Comparison of ENCODE assay signal across 8 cellular contexts in the genomic region with DNA sequence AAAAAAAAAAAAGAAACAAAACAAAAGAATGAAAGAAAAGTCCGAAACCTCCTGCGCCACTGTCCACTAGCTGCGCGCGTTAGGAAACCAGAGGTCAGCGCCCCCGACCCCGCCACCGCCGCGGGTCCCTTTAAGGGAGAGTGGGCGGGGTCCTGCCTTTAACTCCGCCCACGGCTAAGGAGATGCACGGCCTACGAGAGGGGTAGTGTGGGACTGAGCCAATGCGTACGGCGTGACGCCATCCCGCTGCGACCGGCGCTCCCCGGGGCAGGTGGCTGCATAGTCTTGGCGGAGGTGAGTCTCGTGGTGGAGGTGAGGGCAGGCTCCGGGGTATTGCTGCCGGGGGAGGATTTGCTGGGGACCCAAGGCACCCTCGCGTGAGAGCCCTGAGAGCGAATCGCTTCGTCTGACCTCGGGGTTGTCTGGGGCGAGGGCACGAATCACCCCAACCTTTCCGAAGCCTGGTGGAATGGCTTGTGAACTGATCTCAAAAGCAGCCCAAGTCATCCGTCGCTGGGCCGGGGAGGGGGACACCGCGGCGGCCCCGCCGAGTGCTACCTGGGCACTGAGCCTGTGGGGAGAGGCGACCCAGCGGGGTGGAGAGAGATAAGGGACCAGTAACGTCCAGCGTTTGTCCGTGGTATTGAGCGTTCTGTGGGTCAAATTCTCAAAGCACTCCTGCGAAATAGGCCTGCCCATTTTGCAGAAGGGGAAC. TPM values are rescaled to one million over a fixed set of nuclear protein-coding genes. Genes with fewer than 3 reads are reported as not detected.
A peak's percentile ranks its signal among the peaks of the same experiment; 100 is the strongest.
DNase-seq lines count a peak whose midpoint lies in the region; ATAC-seq and TF ChIP-seq lines count a peak whose summit lies in the region.

A gene (plus strand): TSS at position 241 of the 715 bp plus-strand sequence. CDS start 1,319 bp downstream, outside the sequence.

- no peaks in the 10 kb centered on the region for H3K27me3 ChIP-seq in spleen (replicated peaks in 1 of 7)

- H3K9me3 Mint-ChIP-seq in activated B cell treated with CpG ODN at 0.5 μM for 24 hours, result no peaks in the 10 kb centered on the region
- H3K9me3 Mint-ChIP-seq in immature natural killer cell, result peaks cover 0 to 2% (median 0%) of the 10 kb centered on the region in 6 donors

- CTCF ChIA-PET in activated B cell treated with CpG ODN at 0.5 μM for 24 hours (lab: Charles Lee), result interaction anchor here (1.5 kb wide), 1 partner anchor 12 kb away, joined by 4 read pairs; no protein-coding TSS in a partner anchor

- peaks cover 0 to 4% (median under 1%) of the 10 kb centered on the region in 8 donors for H3K9me3 ChIP-seq in spleen

- H3K36me3 ChIP-seq in spleen, result peaks cover 0 to 39% (median 19%) of the 10 kb centered on the region in 6 donors

- ATAC-seq in GM18909 (IDR thresholded peaks at IDR 0.05; ENCODE audit: poor library complexity, unreplicated experiment), result peak; percentile 100
- ATAC-seq in HG03159 (IDR thresholded peaks at IDR 0.05; ENCODE audit: unreplicated experiment), result peak; percentile 100
- peak; percentile 100 for ATAC-seq in activated B cell treated with CpG ODN at 0.5 μM for 24 hours (ENCODE audit: low read depth)

- H3K4me3 ChIP-seq in cardiac fibroblast (replicated peaks in 1 of 2; ENCODE audit: low read depth in 2 of 2, low read length in 2 of 2), result peak within 1 kb of the TSS; percentile 96
- peak within 1 kb of the TSS; percentile 66 to 92 (median 79) for H3K4me3 ChIP-seq in spleen

- H3K4me3 Mint-ChIP-seq in activated B cell treated with CpG ODN at 0.5 μM for 24 hours (peak within 1 kb of the TSS; percentile 98), immature natural killer cell (peak within 1 kb of the TSS; percentile 95 to 99 (median 98))

- peak in 1 of 3 donors; percentile 77 for TF ChIP-seq POLR2A in spleen (IDR thresholded peaks at IDR 0.05)

- H3K4me1 ChIP-seq in spleen, result peaks cover 7 to 24% (median 17%) of the 10 kb centered on the region in 6 donors

- DNase-seq in AG08396 (ENCODE audit: low spot score) (peak; percentile 97), NCI-H2227 treated with DMSO at 0.1 percent for 48 hours (lab: John Stamatoyannopoulos, UW) (peak; percentile 70), activated B cell treated with CpG ODN at 0.5 μM for 24 hours (peak; percentile 84), cardiac fibroblast (ENCODE audit: low read depth in 2 of 2) (peak; percentile 83 to 84), immature natural killer cell (peak; percentile 88 to 90 (median 88)), spleen (peak; percentile 98)

- H3K27ac Mint-ChIP-seq in activated B cell treated with CpG ODN at 0.5 μM for 24 hours (peak within 1 kb of the TSS; percentile 94), immature natural killer cell (peak within 1 kb of the TSS; percentile 90 to 99 (median 97))

- H3K27me3 Mint-ChIP-seq in activated B cell treated with CpG ODN at 0.5 μM for 24 hours (peaks cover 2% of the 10 kb centered on the region), immature natural killer cell (ENCODE audit: low read depth in 3 of 3) (peaks cover 0 to 4% (median 3%) of the 10 kb centered on the region in 3 donors)

- peak within 1 kb of the TSS; percentile 74 to 88 (median 82) for H3K27ac ChIP-seq in spleen

- intact Hi-C loops in activated B cell treated with CpG ODN at 0.5 μM for 24 hours (cut with micrococcal nuclease), result loop anchor here (1.0 to 5.0 kb wide), 7 partner anchors 13 to 1194 kb away; a partner anchor contains a TSS
- intact Hi-C loops in spleen (cut with DNase I; ENCODE audit: low total_unique reads), result no loop called here

- POLR2A ChIA-PET in activated B cell treated with CpG ODN at 0.5 μM for 24 hours (lab: Charles Lee), result interaction anchor here (0.6 to 1.0 kb wide), 3 partner anchors 13 to 100 kb away, joined by 3 to 5 read pairs (median 3); a partner anchor contains a TSS

- TF ChIP-seq CTCF in activated B cell treated with CpG ODN at 0.5 μM for 24 hours (IDR thresholded peaks at IDR 0.05) (no peak), cardiac fibroblast (IDR thresholded peaks at IDR 0.05; ENCODE audit: low read depth, low read length) (no peak), spleen (IDR thresholded peaks at IDR 0.05 in 8 of 11, conservative IDR thresholded peaks at IDR 0.05 in 3 of 11) (peak in 3 of 11 experiments; percentile 12 to 44 (median 26))

- H3K36me3 Mint-ChIP-seq in activated B cell treated with CpG ODN at 0.5 μM for 24 hours (ENCODE audit: low read depth), result peaks cover 22% of the 10 kb centered on the region
- H3K36me3 Mint-ChIP-seq in immature natural killer cell, result peaks cover 0 to 4% (median 0%) of the 10 kb centered on the region in 3 donors

- H3K4me1 Mint-ChIP-seq in activated B cell treated with CpG ODN at 0.5 μM for 24 hours, result peaks cover 18% of the 10 kb centered on the region
- peaks cover 17 to 26% of the 10 kb centered on the region in 2 donors for H3K4me1 Mint-ChIP-seq in immature natural killer cell

- 0 to 1% (median 1%) methylated on average over 45 to 53 of the region's 53 CpGs for WGBS in spleen, 5 donors

RNA-seq across cellular contexts. Expression of the gene that starts here (rescaled TPM):
- total RNA-seq in activated B cell treated with CpG ODN at 0.5 μM for 24 hours, result 16.9 and 20.6 TPM in 2 replicates
- 10 to 100 TPM; 13.8 to 20.2 (median 16.4) TPM for polyA plus RNA-seq in immature natural killer cell
- 10 to 100 TPM in 2 of 7 donors, 1 to 10 TPM in 5; 6.4 to 10.2 (median 8.7) TPM for total RNA-seq in spleen
- polyA plus RNA-seq in spleen, result 10 to 100 TPM; 10.2 to 14.1 (median 12.5) TPM

Comparison
In these comparisons a context has a peak if more than half of its experiments do, and no peak if none do; other contexts are left out.
1. Peak in every context shown above with its lines: DNase-seq, ATAC-seq, H3K4me3 ChIP-seq and H3K27ac ChIP-seq.